In the genomic region with DNA sequence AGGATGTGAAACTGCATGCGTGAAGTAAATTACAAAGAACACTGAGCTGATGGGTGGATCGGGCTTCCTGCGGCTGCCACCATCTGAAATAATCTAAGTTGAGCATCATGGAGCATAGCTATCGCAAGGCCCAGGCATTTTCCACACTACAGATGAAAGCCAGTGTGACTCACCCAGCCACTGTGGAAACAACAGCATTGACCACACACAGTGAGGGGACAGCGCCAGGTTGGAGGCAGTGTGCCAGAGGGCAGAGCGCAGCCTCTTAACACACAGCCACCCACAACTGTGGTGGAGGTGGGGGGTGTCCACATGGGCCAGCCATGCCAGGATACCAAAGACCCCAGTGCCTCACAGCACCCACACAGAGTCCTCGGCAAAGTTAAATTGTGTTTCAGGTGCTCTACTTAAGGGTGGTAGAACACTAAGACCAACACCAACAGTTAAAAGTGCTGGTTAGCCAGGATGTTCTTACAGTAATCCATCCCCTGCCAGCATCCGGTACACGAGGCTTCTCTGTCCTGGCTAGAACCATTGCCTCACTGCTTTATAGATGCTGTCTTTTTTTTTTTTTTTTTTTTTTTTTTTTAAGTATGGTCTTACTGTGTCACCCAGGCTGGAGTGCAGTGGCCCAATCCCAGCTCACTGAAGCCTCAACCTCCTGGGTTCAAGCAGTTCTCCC, we compare ENCODE assay signal across 2 cellular contexts. TPM values are rescaled to one million over a fixed set of nuclear protein-coding genes. Genes with fewer than 3 reads are reported as not detected.
"Had no signal": no experiment of that assay in that cellular context is flagged by ENCODE, and none has a peak within 500 bp of the region (broad histone marks: within the 10 kb centered on the region; RNA-seq: fewer than 3 reads in every experiment).

No MANE protein-coding gene starts in this region.

RNA-seq across cellular contexts. Expression of gene GPAT2, which starts 14.7 kb away (rescaled TPM):
- total RNA-seq: chondrocyte, SJSA1 had no signal
